7 cellular contexts compared by ENCODE assay signal in the genomic region with DNA sequence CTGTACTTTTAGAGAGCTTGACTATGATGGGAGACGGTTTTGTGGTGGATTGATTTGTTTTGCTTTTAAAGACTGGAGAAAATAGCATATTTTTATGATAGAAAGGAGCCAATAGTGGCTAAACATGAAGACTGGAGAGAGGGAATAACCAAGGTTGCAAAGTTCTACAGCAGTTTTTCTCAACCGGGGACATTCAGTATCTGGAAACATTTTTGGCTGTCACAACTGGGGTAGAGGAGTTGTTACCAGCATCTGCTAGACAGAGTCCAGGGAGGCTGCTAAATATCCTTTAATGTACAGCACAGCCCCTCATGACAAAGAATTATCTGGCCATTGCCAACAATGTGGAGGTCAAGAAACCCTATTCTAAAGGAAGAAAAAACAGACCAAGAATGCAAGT.
"Had no signal": no experiment of that assay in that cellular context is flagged by ENCODE, and none has a peak within 500 bp of the region (broad histone marks: within the 10 kb centered on the region; RNA-seq: fewer than 3 reads in every experiment).

No MANE protein-coding gene starts in this region.

- H3K36me3 Mint-ChIP-seq: IgD-negative memory B cell had no signal

- FAIRE-seq: HepG2, HTR-8/SVneo, K562 had no signal

- H3K27ac ChIP-seq: HL-60 had no signal

- H3K9me3 Mint-ChIP-seq: IgD-negative memory B cell had no signal

- ATAC-seq: HepG2, K562 had no signal

- H3K4me3 Mint-ChIP-seq: IgD-negative memory B cell had no signal

- H3K4me3 ChIP-seq: K562 had no signal

- DNase-seq: IMR-90, KBM-7 had no signal
